Comparison of ENCODE assay signal across 25 cellular contexts in genomic region chr9:76588320-76588719, GRCh38.
"Had no signal": no experiment of that assay in that cellular context is flagged by ENCODE, and none has a peak within 500 bp of the region (broad histone marks: within the 10 kb centered on the region; RNA-seq: fewer than 3 reads in every experiment).

No MANE protein-coding gene starts in this region.

- H3K9me3 ChIP-seq: adrenal gland, MG63, Peyer's patch, SJSA1 had no signal

- H3K4me1 ChIP-seq: adrenal gland had no signal

- H3K27ac ChIP-seq: adrenal gland, KMS-11, RWPE1, SJSA1 had no signal

- ATAC-seq: activated CD4-positive, CD25-positive, alpha-beta regulatory T cell treated with anti-CD3 and anti-CD28 coated beads, Interleukin-2, amount 50 U/mL, for 24 hours; activated CD8-positive, alpha-beta T cell treated with anti-CD3 and anti-CD28 coated beads for 36 hours; activated T-cell treated with anti-CD3 and anti-CD28 coated beads, Interleukin-2, amount 50 U/mL, for 72 hours; SK-N-SH treated with all-trans-retinoic acid at 6 μM for 48 hours had no signal

- H3K4me3 ChIP-seq: adrenal gland, MG63, Peyer's patch, SJSA1 had no signal

- H3K36me3 ChIP-seq: adrenal gland, MG63, Peyer's patch, SJSA1 had no signal

- H3K9ac ChIP-seq: KMS-11 had no signal

- H3K27me3 ChIP-seq: adrenal gland, MG63, Peyer's patch, SJSA1 had no signal

- DNase-seq: activated CD4-positive, alpha-beta T cell treated with anti-CD3 and anti-CD28 coated beads for 4 hours; activated CD8-positive, alpha-beta memory T cell treated with anti-CD3 and anti-CD28 coated beads, Interleukin-2, amount 50 U/mL, for 4 hours; activated CD8-positive, alpha-beta T cell treated with anti-CD3 and anti-CD28 coated beads for 36 hours; activated gamma-delta T cell treated with Interleukin-2 at 50 U/mL for 16 hours; activated naive CD4-positive, alpha-beta T cell treated with anti-CD3 and anti-CD28 coated beads, Interleukin-2, amount 10 ng/mL, durations not matched to agents 7 days and 5 days; activated naive CD8-positive, alpha-beta T cell treated with anti-CD3 and anti-CD28 coated beads for 36 hours; activated T-cell treated with anti-CD3 and anti-CD28 coated beads, Interleukin-2, amount 50 U/mL, for 72 hours; adrenal gland; anterior cingulate cortex; caudate nucleus; MG63; NCI-H1048; NCI-H146; NCI-H2029; NCI-H345; NCI-H510A; NCI-H526 treated with DMSO at 0.1 percent for 48 hours; NCI-H82; Peyer's patch; Right ventricle myocardium superior had no signal
